ENCODE assay signal across 9 cellular contexts in the genomic region with DNA sequence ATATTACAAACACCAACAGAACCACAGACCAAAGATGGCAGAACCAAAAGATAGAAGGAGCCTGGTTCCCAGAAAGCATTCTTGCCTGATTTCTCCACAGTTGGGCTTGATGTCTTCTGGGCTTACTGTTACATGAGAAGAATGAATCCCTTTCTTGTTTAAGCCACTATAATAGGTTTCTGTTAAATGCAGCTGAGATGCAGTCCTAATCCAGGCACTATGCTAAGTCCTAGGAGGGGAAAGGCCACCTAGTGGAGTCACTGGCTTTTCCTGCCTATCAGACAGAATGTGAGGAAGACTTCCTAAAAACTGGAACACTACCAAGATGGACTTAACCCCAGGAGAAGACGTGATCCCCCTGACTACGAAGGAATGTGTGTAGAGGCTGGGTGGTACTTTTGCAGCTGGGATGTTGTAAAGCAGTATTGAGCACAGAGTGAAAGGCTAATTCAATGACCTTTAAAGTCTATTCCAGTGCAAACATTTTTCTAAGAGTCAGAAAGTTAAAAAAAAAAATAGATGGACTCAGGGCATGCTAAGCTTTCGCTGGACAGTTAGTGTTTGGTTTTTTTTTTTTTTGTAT. TPM values are rescaled to one million over a fixed set of nuclear protein-coding genes. Genes with fewer than 3 reads are reported as not detected.
DNase-seq lines count a peak whose midpoint lies in the region; ATAC-seq, FAIRE-seq and TF ChIP-seq lines count a peak whose summit lies in the region.
"Had no signal": no experiment of that assay in that cellular context is flagged by ENCODE, and none has a peak within 500 bp of the region (broad histone marks: within the 10 kb centered on the region; RNA-seq: fewer than 3 reads in every experiment).

No MANE protein-coding gene starts in this region.

- TF ChIP-seq CTCF in HFF-Myc (IDR thresholded peaks at IDR 0.05; ENCODE audit: low read depth, low read length, missing control alignments) (peak; percentile 40), WTC11 (IDR thresholded peaks at IDR 0.05) (no peak), coronary artery (IDR thresholded peaks at IDR 0.05) (no peak), omental fat pad (IDR thresholded peaks at IDR 0.05) (no peak)

- TF ChIP-seq POLR2A in GM12891 (IDR thresholded peaks at IDR 0.05; ENCODE audit: low read depth, low read length): no peak

- peaks cover 17% of the 10 kb centered on the region for H3K27me3 Mint-ChIP-seq in WTC11 (ENCODE audit: low read depth)

- CTCF ChIA-PET in WTC11 (lab: Charles Lee): interaction anchor here (0.6 to 5.3 kb wide), 10 partner anchors 8 to 731 kb away, joined by 3 to 24 read pairs (median 4); a partner anchor contains a TSS

- ATAC-seq in WTC11 (peak; percentile 74), omental fat pad (ENCODE audit: low FRiP score) (no peak)

- H3K27me3 ChIP-seq in layer of hippocampus (ENCODE audit: control insufficient read depth, insufficient read depth, low read length): no peaks in the 10 kb centered on the region

- H3K27ac Mint-ChIP-seq in WTC11: no peak overlapping the region

- H3K4me1 Mint-ChIP-seq in WTC11: peaks cover 25% of the 10 kb centered on the region

- H3K27ac ChIP-seq in layer of hippocampus (ENCODE audit: low read depth, low read length) (peak overlapping the region; percentile 46), coronary artery (no peak overlapping the region)

- DNase-seq in AG20443 (ENCODE audit: low spot score) (peak; percentile 49), HFF-Myc (ENCODE audit: extremely low read depth, low read depth) (no peak), WTC11 (ENCODE audit: low spot score) (no peak), coronary artery (ENCODE audit: low spot score) (no peak), KG1 (lab: John Stamatoyannopoulos, UW) (no peak), omental fat pad (ENCODE audit: low spot score) (no peak), GM12891 (ENCODE audit: insufficient read length, low spot score) (no peak)

- FAIRE-seq in GM12891 (lab: Jason Lieb, UNC): no peak

- no peak overlapping the region for H3K4me3 Mint-ChIP-seq in WTC11
- H3K4me3 Mint-ChIP-seq: nephron had no signal

- peaks cover 11% of the 10 kb centered on the region for H3K36me3 Mint-ChIP-seq in WTC11

- H3K4me3 ChIP-seq in HFF-Myc (replicated peaks; ENCODE audit: low read depth, low read length) (no peak overlapping the region), coronary artery (no peak overlapping the region)

- POLR2A ChIA-PET in WTC11 (lab: Charles Lee): interaction anchor here (0.6 to 0.7 kb wide), 2 partner anchors 168 to 173 kb away, joined by 3 to 5 read pairs; no protein-coding TSS in a partner anchor

- peaks cover 26% of the 10 kb centered on the region for H3K9me3 Mint-ChIP-seq in WTC11

TF ChIP-seq in WTC11, 78 proteins besides CTCF, POLR2A, EP300 and RAD21 (continues in another document):
- no peak for TF ChIP-seq RORB (CRISPR knock-in tag; IDR thresholded peaks at IDR 0.05)
- TF ChIP-seq, protein P1, sequence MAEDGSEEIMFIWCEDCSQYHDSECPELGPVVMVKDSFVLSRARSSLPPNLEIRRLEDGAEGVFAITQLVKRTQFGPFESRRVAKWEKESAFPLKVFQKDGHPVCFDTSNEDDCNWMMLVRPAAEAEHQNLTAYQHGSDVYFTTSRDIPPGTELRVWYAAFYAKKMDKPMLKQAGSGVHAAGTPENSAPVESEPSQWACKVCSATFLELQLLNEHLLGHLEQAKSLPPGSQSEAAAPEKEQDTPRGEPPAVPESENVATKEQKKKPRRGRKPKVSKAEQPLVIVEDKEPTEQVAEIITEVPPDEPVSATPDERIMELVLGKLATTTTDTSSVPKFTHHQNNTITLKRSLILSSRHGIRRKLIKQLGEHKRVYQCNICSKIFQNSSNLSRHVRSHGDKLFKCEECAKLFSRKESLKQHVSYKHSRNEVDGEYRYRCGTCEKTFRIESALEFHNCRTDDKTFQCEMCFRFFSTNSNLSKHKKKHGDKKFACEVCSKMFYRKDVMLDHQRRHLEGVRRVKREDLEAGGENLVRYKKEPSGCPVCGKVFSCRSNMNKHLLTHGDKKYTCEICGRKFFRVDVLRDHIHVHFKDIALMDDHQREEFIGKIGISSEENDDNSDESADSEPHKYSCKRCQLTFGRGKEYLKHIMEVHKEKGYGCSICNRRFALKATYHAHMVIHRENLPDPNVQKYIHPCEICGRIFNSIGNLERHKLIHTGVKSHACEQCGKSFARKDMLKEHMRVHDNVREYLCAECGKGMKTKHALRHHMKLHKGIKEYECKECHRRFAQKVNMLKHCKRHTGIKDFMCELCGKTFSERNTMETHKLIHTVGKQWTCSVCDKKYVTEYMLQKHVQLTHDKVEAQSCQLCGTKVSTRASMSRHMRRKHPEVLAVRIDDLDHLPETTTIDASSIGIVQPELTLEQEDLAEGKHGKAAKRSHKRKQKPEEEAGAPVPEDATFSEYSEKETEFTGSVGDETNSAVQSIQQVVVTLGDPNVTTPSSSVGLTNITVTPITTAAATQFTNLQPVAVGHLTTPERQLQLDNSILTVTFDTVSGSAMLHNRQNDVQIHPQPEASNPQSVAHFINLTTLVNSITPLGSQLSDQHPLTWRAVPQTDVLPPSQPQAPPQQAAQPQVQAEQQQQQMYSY (CRISPR knock-in tag; IDR thresholded peaks at IDR 0.05): no peak
- TF ChIP-seq, protein P2, sequence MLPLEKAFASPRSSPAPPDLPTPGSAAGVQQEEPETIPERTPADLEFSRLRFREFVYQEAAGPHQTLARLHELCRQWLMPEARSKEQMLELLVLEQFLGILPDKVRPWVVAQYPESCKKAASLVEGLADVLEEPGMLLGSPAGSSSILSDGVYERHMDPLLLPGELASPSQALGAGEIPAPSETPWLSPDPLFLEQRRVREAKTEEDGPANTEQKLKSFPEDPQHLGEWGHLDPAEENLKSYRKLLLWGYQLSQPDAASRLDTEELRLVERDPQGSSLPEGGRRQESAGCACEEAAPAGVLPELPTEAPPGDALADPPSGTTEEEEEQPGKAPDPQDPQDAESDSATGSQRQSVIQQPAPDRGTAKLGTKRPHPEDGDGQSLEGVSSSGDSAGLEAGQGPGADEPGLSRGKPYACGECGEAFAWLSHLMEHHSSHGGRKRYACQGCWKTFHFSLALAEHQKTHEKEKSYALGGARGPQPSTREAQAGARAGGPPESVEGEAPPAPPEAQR (CRISPR knock-in tag; IDR thresholded peaks at IDR 0.05): no peak

TF ChIP-seq in GM12891, 5 proteins besides CTCF, POLR2A, EP300 and RAD21:
- no peak for TF ChIP-seq PAX5 (IDR thresholded peaks at IDR 0.05; ENCODE audit: insufficient read depth, low read length, severe bottlenecking)
- TF ChIP-seq POLR2AphosphoS5 (IDR thresholded peaks at IDR 0.05; ENCODE audit: low read depth, low read length): no peak
- TF ChIP-seq POU2F2 (IDR thresholded peaks at IDR 0.05; ENCODE audit: low read depth, low read length): no peak
- no peak for TF ChIP-seq SPI1 (IDR thresholded peaks at IDR 0.05; ENCODE audit: low read depth, low read length)
- TF ChIP-seq TAF1 (IDR thresholded peaks at IDR 0.05; ENCODE audit: low read depth, low read length): no peak

RNA-seq across cellular contexts. Expression of a gene that starts 34.3 kb away (rescaled TPM):
- total RNA-seq in WTC11 (2021): 4.5 to 5.3 TPM (median 4.6 TPM) in 3 replicates
- 1 to 10 TPM; 2.9 to 9.5 (median 6.0) TPM for total RNA-seq in omental fat pad
- polyA plus RNA-seq in GM12891 (2012; ENCODE audit: low read depth, missing spikeins): 6.7 TPM
